In genomic region chr1:204416589-204417230, GRCh38 we compare ENCODE assay signal across 10 cellular contexts. TPM values are rescaled to one million over a fixed set of nuclear protein-coding genes. Genes with fewer than 3 reads are reported as not detected.
DNase-seq lines count a peak whose midpoint lies in the region; ATAC-seq and TF ChIP-seq lines count a peak whose summit lies in the region.
"Had no signal": no experiment of that assay in that cellular context is flagged by ENCODE, and none has a peak within 500 bp of the region (broad histone marks: within the 10 kb centered on the region; RNA-seq: fewer than 3 reads in every experiment).

No MANE protein-coding gene starts in this region.

- intact Hi-C loops in lower lobe of right lung (cut with DNase I): no loop called here

- peak overlapping the region; percentile 37 for H3K4me3 Mint-ChIP-seq in activated T-cell treated with anti-CD3 and anti-CD28 coated beads, Interleukin-2, amount 50 U/mL, for 24 hours
- H3K4me3 Mint-ChIP-seq in brain: peak overlapping the region in 2 of 5 experiments; percentile 52 to 67

- H3K36me3 Mint-ChIP-seq in activated T-cell treated with anti-CD3 and anti-CD28 coated beads, Interleukin-2, amount 50 U/mL, for 24 hours (ENCODE audit: low read depth): peaks cover 5% of the 10 kb centered on the region
- peaks cover 6% of the 10 kb centered on the region for H3K36me3 Mint-ChIP-seq in brain

- H3K27me3 ChIP-seq in lower lobe of right lung (ENCODE audit: low read depth) (no peaks in the 10 kb centered on the region), tibial nerve (no peaks in the 10 kb centered on the region)
- H3K27me3 ChIP-seq: ovary had no signal

- ATAC-seq in lower lobe of right lung: no peak

- H3K4me1 ChIP-seq in lower lobe of right lung (peaks cover 33% of the 10 kb centered on the region), tibial nerve (peaks cover 0 to 38% (median 22%) of the 10 kb centered on the region in 4 donors)

- peaks cover 42% of the 10 kb centered on the region for H3K4me1 Mint-ChIP-seq in activated T-cell treated with anti-CD3 and anti-CD28 coated beads, Interleukin-2, amount 50 U/mL, for 24 hours (ENCODE audit: low read depth)
- H3K4me1 Mint-ChIP-seq in brain: peaks cover 53% of the 10 kb centered on the region

- no peaks in the 10 kb centered on the region for H3K9me3 ChIP-seq in lower lobe of right lung
- H3K9me3 ChIP-seq in tibial nerve: no peaks in the 10 kb centered on the region
- H3K9me3 ChIP-seq: ovary had no signal

- peaks cover 7% of the 10 kb centered on the region for H3K36me3 ChIP-seq in lower lobe of right lung
- peaks cover 0 to 5% (median 0%) of the 10 kb centered on the region in 3 donors for H3K36me3 ChIP-seq in tibial nerve
- H3K36me3 ChIP-seq: ovary had no signal

- no peaks in the 10 kb centered on the region for H3K9me3 Mint-ChIP-seq in activated T-cell treated with anti-CD3 and anti-CD28 coated beads, Interleukin-2, amount 50 U/mL, for 24 hours
- no peaks in the 10 kb centered on the region for H3K9me3 Mint-ChIP-seq in brain

- H3K4me3 ChIP-seq in lower lobe of right lung (peak overlapping the region; percentile 10), tibial nerve (peak overlapping the region in 2 of 4 donors; percentile 15 to 24)
- H3K4me3 ChIP-seq: ovary had no signal

- no peak for TF ChIP-seq POLR2A in tibial nerve (IDR thresholded peaks at IDR 0.05)

- H3K27ac ChIP-seq in lower lobe of right lung: peak overlapping the region; percentile 74
- H3K27ac ChIP-seq in tibial nerve: peak overlapping the region; percentile 64 to 97 (median 80)
- H3K27ac ChIP-seq: ovary had no signal

- no peaks in the 10 kb centered on the region for H3K27me3 Mint-ChIP-seq in activated T-cell treated with anti-CD3 and anti-CD28 coated beads, Interleukin-2, amount 50 U/mL, for 24 hours
- H3K27me3 Mint-ChIP-seq in brain: peaks cover under 1% of the 10 kb centered on the region

- WGBS in tibial nerve, 2 donors: 0 to 3% methylated on average over 1 of the region's 1 CpG

- no peak for TF ChIP-seq EP300 in tibial nerve (IDR thresholded peaks at IDR 0.05)

- peak overlapping the region; percentile 81 for H3K27ac Mint-ChIP-seq in activated T-cell treated with anti-CD3 and anti-CD28 coated beads, Interleukin-2, amount 50 U/mL, for 24 hours
- H3K27ac Mint-ChIP-seq in brain: peak overlapping the region in 3 of 5 experiments; percentile 91 to 95 (median 95)

- no peak for TF ChIP-seq CTCF in brain (conservative IDR thresholded peaks at IDR 0.05)
- no peak for TF ChIP-seq CTCF in lower lobe of right lung (IDR thresholded peaks at IDR 0.05)
- TF ChIP-seq CTCF in tibial nerve (IDR thresholded peaks at IDR 0.05): no peak

- DNase-seq in activated T-cell treated with anti-CD3 and anti-CD28 coated beads, Interleukin-2, amount 50 U/mL, for 24 hours: no peak
- no peak for DNase-seq in activated T-cell treated with anti-CD3 and anti-CD28 coated beads, Interleukin-2, amount 50 U/mL, for 48 hours
- DNase-seq in lower lobe of right lung (no peak), tibial nerve (ENCODE audit: low spot score in 2 of 2) (no peak), HUDEP-2 (lab: John Stamatoyannopoulos, UW; ENCODE audit: unreplicated experiment in 76 of 76) (no peak), NCI-H524 treated with DMSO at 0.1 percent for 48 hours (lab: John Stamatoyannopoulos, UW) (no peak), NCI-H2196 treated with DMSO at 0.1 percent for 48 hours (lab: John Stamatoyannopoulos, UW; ENCODE audit: unreplicated experiment) (no peak)
- DNase-seq: T-helper 1 cell had no signal

RNA-seq across cellular contexts. Expression of gene PPP1R15B, which starts 5.1 kb away (rescaled TPM):
- polyA plus RNA-seq in brain (ENCODE audit: insufficient read depth, low read depth, low replicate concordance): 11.4 TPM
- total RNA-seq in lower lobe of right lung (45.3 TPM), tibial nerve (10 to 100 TPM; 42.9 to 59.9 (median 49.2) TPM)

RNA-seq across cellular contexts. Expression of gene PLEKHA6, which starts 57.0 kb away (rescaled TPM):
- polyA plus RNA-seq in brain (ENCODE audit: insufficient read depth, low read depth, low replicate concordance): 27.8 TPM
- total RNA-seq in lower lobe of right lung (7.6 TPM), tibial nerve (10 to 100 TPM in 3 of 4 donors, 1 to 10 TPM in 1; 6.6 to 13.9 (median 12.1) TPM)
